Comparison of ENCODE assay signal across 21 cellular contexts in genomic region chr10:131166486-131166885, GRCh38.
DNase-seq lines count a peak whose midpoint lies in the region; ATAC-seq and TF ChIP-seq lines count a peak whose summit lies in the region.
"Had no signal": no experiment of that assay in that cellular context is flagged by ENCODE, and none has a peak within 500 bp of the region (broad histone marks: within the 10 kb centered on the region; RNA-seq: fewer than 3 reads in every experiment).

No MANE protein-coding gene starts in this region.

- H3K18ac ChIP-seq in mesenchymal stem cell (ENCODE audit: low read depth in 1 of 2, low read length in 2 of 2), result no peak overlapping the region

- no peak overlapping the region for H2BK12ac ChIP-seq in mesenchymal stem cell (ENCODE audit: low read length in 2 of 2)

- 89% methylated on average over 9 of the region's 9 CpGs for WGBS in mesenchymal stem cell
- 88 to 94% (median 92%) methylated on average over 9 of the region's 9 CpGs for WGBS in spleen, 5 donors

- H3K9ac ChIP-seq in mesenchymal stem cell (ENCODE audit: low read length), result no peak overlapping the region

- H3K4me2 ChIP-seq in mesenchymal stem cell (ENCODE audit: low read length, poor library complexity, severe bottlenecking), result no peak overlapping the region
- H3K4me2 ChIP-seq: GM23338 had no signal

- H4K8ac ChIP-seq in mesenchymal stem cell (ENCODE audit: low read length), result no peak overlapping the region

- H3K27me3 ChIP-seq in mesenchymal stem cell (ENCODE audit: control insufficient read depth in 1 of 2, insufficient read depth in 1 of 2, low read length in 2 of 2) (no peaks in the 10 kb centered on the region), spleen (replicated peaks in 1 of 7) (no peaks in the 10 kb centered on the region)
- H3K27me3 ChIP-seq: SJCRH30 had no signal

- no peak overlapping the region for H2AK5ac ChIP-seq in mesenchymal stem cell (ENCODE audit: low read length, severe bottlenecking)

- no peak overlapping the region for H3K14ac ChIP-seq in mesenchymal stem cell (ENCODE audit: low read length in 2 of 2)

- H3K27ac ChIP-seq in mesenchymal stem cell (ENCODE audit: low read length, poor library complexity, severe bottlenecking), result no peak overlapping the region
- no peak overlapping the region for H3K27ac ChIP-seq in spleen
- H3K27ac ChIP-seq: 22Rv1, SJCRH30 had no signal

- no peak overlapping the region for H2AFZ ChIP-seq in mesenchymal stem cell (ENCODE audit: low read depth, low read length)
- H2AFZ ChIP-seq: GM23338 had no signal

- H3K9me3 ChIP-seq in mesenchymal stem cell (ENCODE audit: control insufficient read depth, low read length) (no peaks in the 10 kb centered on the region), spleen (no peaks in the 10 kb centered on the region)
- H3K9me3 ChIP-seq: Caco-2, SJCRH30 had no signal

- no peaks in the 10 kb centered on the region for H3K4me1 ChIP-seq in mesenchymal stem cell (ENCODE audit: control insufficient read depth, insufficient read depth, low read depth, low read length)
- H3K4me1 ChIP-seq in spleen, result peaks cover 0 to 5% (median 0%) of the 10 kb centered on the region in 6 donors
- H3K4me1 ChIP-seq: Caco-2, SJCRH30 had no signal

- H3K4me3 ChIP-seq in mesenchymal stem cell (ENCODE audit: insufficient read depth in 1 of 2, low read depth in 1 of 2, low read length in 2 of 2) (no peak overlapping the region), spleen (no peak overlapping the region)
- H3K4me3 ChIP-seq: GM23338, SJCRH30 had no signal

- H4K91ac ChIP-seq in mesenchymal stem cell (ENCODE audit: low read length), result no peak overlapping the region

- DNase-seq in NCI-H345 (lab: John Stamatoyannopoulos, UW), result peak; percentile 5
- no peak for DNase-seq in NCI-H345 treated with DMSO at 0.1 percent for 48 hours (lab: John Stamatoyannopoulos, UW; ENCODE audit: unreplicated experiment)
- DNase-seq in NCI-H1694 treated with DMSO at 0.1 percent for 48 hours (lab: John Stamatoyannopoulos, UW), result peak; percentile 13
- no peak for DNase-seq in mesenchymal stem cell
- DNase-seq in spleen, result peak; percentile 43
- no peak for DNase-seq in NCI-H774 (lab: John Stamatoyannopoulos, UW)
- DNase-seq in RKO (ENCODE audit: low spot score), result no peak
- DNase-seq: AML-193; Caco-2; CD4-positive, CD25-positive, alpha-beta regulatory T cell; GF-D8; MM.1S; NCI-H1092; NCI-H1436 treated with DMSO at 0.1 percent for 48 hours; NCI-H526 treated with DMSO at 0.1 percent for 48 hours; PC-3; SJCRH30 had no signal

- no peak overlapping the region for H2BK15ac ChIP-seq in mesenchymal stem cell (ENCODE audit: low read depth, poor library complexity, severe bottlenecking)

- ATAC-seq in GM21390 (IDR thresholded peaks at IDR 0.05; ENCODE audit: unreplicated experiment), result no peak
- ATAC-seq: GM23338, HCT116, PC-3 had no signal

- H3K36me3 ChIP-seq in mesenchymal stem cell (ENCODE audit: control insufficient read depth in 1 of 2, insufficient read depth in 2 of 2, low read depth in 1 of 2, low read length in 2 of 2), result no peaks in the 10 kb centered on the region
- H3K36me3 ChIP-seq in spleen, result no peaks in the 10 kb centered on the region
- H3K36me3 ChIP-seq: SJCRH30 had no signal

- H2BK5ac ChIP-seq in mesenchymal stem cell (ENCODE audit: low read depth, low read length, poor library complexity, severe bottlenecking), result peak overlapping the region; percentile 10

- no peak overlapping the region for H3K23ac ChIP-seq in mesenchymal stem cell (ENCODE audit: low read length in 2 of 2)

- TF ChIP-seq CTCF in spleen (IDR thresholded peaks at IDR 0.05 in 8 of 11, conservative IDR thresholded peaks at IDR 0.05 in 3 of 11), result no peak

- no peak overlapping the region for H2BK120ac ChIP-seq in mesenchymal stem cell (ENCODE audit: low read depth, low read length)

- H3K4ac ChIP-seq in mesenchymal stem cell (ENCODE audit: low read depth in 1 of 2, low read length in 2 of 2), result no peak overlapping the region

- intact Hi-C loops in spleen (cut with DNase I; ENCODE audit: low total_unique reads), result no loop called here

- no peaks in the 10 kb centered on the region for H3K79me1 ChIP-seq in mesenchymal stem cell (replicated peaks; ENCODE audit: low read length, poor library complexity, severe bottlenecking)

- TF ChIP-seq POLR2A in spleen (IDR thresholded peaks at IDR 0.05), result no peak

Comparison
In these comparisons a context has a peak if more than half of its experiments do, and no peak if none do; other contexts are left out.
1. DNase-seq: peak in NCI-H345 (single experiment), NCI-H1694 treated with DMSO at 0.1 percent for 48 hours (single experiment) and spleen (single experiment); none in NCI-H345 treated with DMSO at 0.1 percent for 48 hours (single experiment), mesenchymal stem cell (single experiment), NCI-H774 (single experiment) and RKO (single experiment).